24 cellular contexts compared by ENCODE assay signal in genomic region chr2:129224022-129224421, GRCh38.
"Had no signal": no experiment of that assay in that cellular context is flagged by ENCODE, and none has a peak within 500 bp of the region (broad histone marks: within the 10 kb centered on the region; RNA-seq: fewer than 3 reads in every experiment).

No MANE protein-coding gene starts in this region.

- H3K36me3 Mint-ChIP-seq: mesothelial cell of epicardium had no signal

- H3K36me3 ChIP-seq: esophagus squamous epithelium, gastrocnemius medialis, heart right ventricle, left lung, lower lobe of right lung had no signal

- H3K4me3 Mint-ChIP-seq: mesothelial cell of epicardium had no signal

- H3K4me1 ChIP-seq: esophagus squamous epithelium, gastrocnemius medialis, heart right ventricle, left lung, lower lobe of right lung had no signal

- ATAC-seq: gastrocnemius medialis, heart right ventricle, left cardiac atrium, left lung, left ventricle myocardium superior, lower lobe of right lung, mucosa of descending colon had no signal

- FAIRE-seq: colon, endothelial cell of umbilical vein, islet of Langerhans, keratinocyte had no signal

- DNase-seq: dermis blood vessel endothelial cell; dorsolateral prefrontal cortex; effector CD4-positive, alpha-beta T cell; effector memory CD4-positive, alpha-beta T cell; esophagus squamous epithelium; foreskin fibroblast; foreskin melanocyte; gastrocnemius medialis; glutamatergic neuron; head of caudate nucleus; heart right ventricle; hippocampal formation; left cardiac atrium; left lung; left ventricle myocardium superior; lower lobe of right lung; mesenchymal stem cell; mucosa of descending colon had no signal

- H3K27me3 ChIP-seq: dorsolateral prefrontal cortex, esophagus squamous epithelium, gastrocnemius medialis, left lung had no signal

- H3K27ac Mint-ChIP-seq: mesothelial cell of epicardium had no signal

- H3K4me3 ChIP-seq: coronary artery, dorsolateral prefrontal cortex, esophagus squamous epithelium, gastrocnemius medialis, heart right ventricle, left lung, lower lobe of right lung, mucosa of descending colon had no signal

- H3K27ac ChIP-seq: coronary artery, dorsolateral prefrontal cortex, esophagus squamous epithelium, gastrocnemius medialis, heart right ventricle, left lung, lower lobe of right lung had no signal

- H3K9me3 ChIP-seq: esophagus squamous epithelium, gastrocnemius medialis, heart right ventricle, left lung, lower lobe of right lung, mucosa of descending colon had no signal
